Comparison of ENCODE assay signal across 1 cellular context in the genomic region with DNA sequence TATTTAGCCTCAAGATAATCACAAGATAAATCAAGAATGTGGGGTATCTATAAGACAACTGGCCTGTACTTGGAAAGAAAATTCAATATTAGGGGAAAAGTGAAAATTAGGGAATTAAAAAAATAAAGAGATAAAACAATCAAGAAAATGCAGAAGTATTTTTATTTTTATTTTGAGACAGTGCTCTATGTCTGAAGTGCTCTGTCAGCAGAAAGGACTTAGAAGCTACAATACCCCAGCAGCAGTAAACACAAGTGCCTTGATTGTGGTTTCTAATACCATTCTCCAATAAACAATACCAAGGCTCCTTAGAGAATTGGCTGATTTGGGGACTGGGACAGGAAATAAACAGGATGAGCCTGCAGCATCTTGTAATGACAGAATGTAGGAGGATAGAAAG.
TF ChIP-seq lines count a peak whose summit lies in the region.

No MANE protein-coding gene starts in this region.

TF ChIP-seq in HepG2, 621 proteins besides CTCF, POLR2A, EP300 and RAD21:
- TF ChIP-seq, protein P1, sequence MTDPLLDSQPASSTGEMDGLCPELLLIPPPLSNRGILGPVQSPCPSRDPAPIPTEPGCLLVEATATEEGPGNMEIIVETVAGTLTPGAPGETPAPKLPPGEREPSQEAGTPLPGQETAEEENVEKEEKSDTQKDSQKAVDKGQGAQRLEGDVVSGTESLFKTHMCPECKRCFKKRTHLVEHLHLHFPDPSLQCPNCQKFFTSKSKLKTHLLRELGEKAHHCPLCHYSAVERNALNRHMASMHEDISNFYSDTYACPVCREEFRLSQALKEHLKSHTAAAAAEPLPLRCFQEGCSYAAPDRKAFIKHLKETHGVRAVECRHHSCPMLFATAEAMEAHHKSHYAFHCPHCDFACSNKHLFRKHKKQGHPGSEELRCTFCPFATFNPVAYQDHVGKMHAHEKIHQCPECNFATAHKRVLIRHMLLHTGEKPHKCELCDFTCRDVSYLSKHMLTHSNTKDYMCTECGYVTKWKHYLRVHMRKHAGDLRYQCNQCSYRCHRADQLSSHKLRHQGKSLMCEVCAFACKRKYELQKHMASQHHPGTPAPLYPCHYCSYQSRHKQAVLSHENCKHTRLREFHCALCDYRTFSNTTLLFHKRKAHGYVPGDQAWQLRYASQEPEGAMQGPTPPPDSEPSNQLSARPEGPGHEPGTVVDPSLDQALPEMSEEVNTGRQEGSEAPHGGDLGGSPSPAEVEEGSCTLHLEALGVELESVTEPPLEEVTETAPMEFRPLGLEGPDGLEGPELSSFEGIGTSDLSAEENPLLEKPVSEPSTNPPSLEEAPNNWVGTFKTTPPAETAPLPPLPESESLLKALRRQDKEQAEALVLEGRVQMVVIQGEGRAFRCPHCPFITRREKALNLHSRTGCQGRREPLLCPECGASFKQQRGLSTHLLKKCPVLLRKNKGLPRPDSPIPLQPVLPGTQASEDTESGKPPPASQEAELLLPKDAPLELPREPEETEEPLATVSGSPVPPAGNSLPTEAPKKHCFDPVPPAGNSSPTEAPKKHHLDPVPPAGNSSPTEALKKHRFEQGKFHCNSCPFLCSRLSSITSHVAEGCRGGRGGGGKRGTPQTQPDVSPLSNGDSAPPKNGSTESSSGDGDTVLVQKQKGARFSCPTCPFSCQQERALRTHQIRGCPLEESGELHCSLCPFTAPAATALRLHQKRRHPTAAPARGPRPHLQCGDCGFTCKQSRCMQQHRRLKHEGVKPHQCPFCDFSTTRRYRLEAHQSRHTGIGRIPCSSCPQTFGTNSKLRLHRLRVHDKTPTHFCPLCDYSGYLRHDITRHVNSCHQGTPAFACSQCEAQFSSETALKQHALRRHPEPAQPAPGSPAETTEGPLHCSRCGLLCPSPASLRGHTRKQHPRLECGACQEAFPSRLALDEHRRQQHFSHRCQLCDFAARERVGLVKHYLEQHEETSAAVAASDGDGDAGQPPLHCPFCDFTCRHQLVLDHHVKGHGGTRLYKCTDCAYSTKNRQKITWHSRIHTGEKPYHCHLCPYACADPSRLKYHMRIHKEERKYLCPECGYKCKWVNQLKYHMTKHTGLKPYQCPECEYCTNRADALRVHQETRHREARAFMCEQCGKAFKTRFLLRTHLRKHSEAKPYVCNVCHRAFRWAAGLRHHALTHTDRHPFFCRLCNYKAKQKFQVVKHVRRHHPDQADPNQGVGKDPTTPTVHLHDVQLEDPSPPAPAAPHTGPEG (CRISPR knock-in tag; IDR thresholded peaks at IDR 0.05): no peak
- no peak for TF ChIP-seq PCBP2 (optimal IDR thresholded peaks at IDR 0.05; ENCODE audit: low read depth, low read length, poor library complexity, severe bottlenecking)
- peak; percentile 62 for TF ChIP-seq MAFF (IDR thresholded peaks at IDR 0.05; ENCODE audit: low read depth, low read length)
- no peak for TF ChIP-seq ARNT (IDR thresholded peaks at IDR 0.05)
- peak; percentile 52 to 81; a peak in 3 of 4 replicates for TF ChIP-seq MAFK (conservative IDR thresholded peaks at IDR 0.05 in 1 of 2, IDR thresholded peaks at IDR 0.05 in 1 of 2; ENCODE audit: low read length in 2 of 2)
